Comparison of ENCODE assay signal across 1 cellular context in the genomic region with DNA sequence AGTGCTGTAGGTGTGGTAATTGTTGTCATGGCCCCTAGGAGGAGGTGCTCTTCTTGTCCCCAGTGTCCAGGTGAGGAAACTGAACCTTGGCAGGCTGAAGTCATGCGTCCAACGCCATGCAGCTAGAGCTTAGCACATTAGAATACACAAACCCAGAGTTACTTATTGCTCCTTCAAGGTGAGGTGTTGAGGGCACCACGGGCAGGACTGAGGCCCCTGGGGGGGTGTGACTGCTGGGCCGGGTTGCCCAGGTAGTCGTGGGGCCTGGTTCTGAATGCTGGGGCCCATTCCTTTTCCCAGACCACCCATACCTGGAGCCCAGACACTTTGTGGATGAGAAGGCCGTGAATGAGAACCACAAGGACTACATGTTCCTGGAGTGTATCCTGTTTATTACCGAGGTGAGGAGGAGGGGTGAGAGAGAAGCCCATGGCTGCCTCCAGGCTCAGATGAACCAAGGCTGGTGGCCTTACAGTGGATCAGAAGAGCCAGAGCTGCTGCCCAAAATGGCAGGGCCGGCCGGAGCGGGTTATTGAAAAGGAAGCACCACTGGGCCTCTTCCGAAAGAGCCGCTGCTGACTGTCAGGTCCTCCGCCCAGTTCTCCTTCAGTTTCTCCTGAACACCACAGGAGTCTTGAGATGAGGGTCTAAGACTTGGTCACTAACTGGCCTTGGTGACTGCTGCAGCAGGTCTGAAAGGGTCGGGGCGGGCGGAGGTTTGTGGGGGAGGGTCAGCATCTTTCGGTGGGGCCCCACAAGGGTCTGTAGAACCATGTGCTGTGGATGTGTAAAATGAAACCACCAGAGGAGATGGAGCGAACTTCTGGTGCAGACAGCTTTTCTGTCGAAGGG.
TF ChIP-seq lines count a peak whose summit lies in the region.

No MANE protein-coding gene starts in this region.

TF ChIP-seq in HCT116, 20 proteins besides CTCF, POLR2A, EP300 and RAD21:
- TF ChIP-seq SIN3A (IDR thresholded peaks at IDR 0.05; ENCODE audit: low read depth) = no peak
- no peak for TF ChIP-seq YY1 (IDR thresholded peaks at IDR 0.05; ENCODE audit: extremely low read depth, insufficient replicate concordance, low read depth, low read length)
- TF ChIP-seq TCF7L2 (IDR thresholded peaks at IDR 0.05; ENCODE audit: borderline replicate concordance, extremely low read depth, insufficient read depth, insufficient read length) = no peak
- no peak for TF ChIP-seq SRF (IDR thresholded peaks at IDR 0.05; ENCODE audit: low read depth)
- TF ChIP-seq SP1 (IDR thresholded peaks at IDR 0.05; ENCODE audit: low read depth) = no peak
- TF ChIP-seq, protein P1, sequence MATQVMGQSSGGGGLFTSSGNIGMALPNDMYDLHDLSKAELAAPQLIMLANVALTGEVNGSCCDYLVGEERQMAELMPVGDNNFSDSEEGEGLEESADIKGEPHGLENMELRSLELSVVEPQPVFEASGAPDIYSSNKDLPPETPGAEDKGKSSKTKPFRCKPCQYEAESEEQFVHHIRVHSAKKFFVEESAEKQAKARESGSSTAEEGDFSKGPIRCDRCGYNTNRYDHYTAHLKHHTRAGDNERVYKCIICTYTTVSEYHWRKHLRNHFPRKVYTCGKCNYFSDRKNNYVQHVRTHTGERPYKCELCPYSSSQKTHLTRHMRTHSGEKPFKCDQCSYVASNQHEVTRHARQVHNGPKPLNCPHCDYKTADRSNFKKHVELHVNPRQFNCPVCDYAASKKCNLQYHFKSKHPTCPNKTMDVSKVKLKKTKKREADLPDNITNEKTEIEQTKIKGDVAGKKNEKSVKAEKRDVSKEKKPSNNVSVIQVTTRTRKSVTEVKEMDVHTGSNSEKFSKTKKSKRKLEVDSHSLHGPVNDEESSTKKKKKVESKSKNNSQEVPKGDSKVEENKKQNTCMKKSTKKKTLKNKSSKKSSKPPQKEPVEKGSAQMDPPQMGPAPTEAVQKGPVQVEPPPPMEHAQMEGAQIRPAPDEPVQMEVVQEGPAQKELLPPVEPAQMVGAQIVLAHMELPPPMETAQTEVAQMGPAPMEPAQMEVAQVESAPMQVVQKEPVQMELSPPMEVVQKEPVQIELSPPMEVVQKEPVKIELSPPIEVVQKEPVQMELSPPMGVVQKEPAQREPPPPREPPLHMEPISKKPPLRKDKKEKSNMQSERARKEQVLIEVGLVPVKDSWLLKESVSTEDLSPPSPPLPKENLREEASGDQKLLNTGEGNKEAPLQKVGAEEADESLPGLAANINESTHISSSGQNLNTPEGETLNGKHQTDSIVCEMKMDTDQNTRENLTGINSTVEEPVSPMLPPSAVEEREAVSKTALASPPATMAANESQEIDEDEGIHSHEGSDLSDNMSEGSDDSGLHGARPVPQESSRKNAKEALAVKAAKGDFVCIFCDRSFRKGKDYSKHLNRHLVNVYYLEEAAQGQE (IDR thresholded peaks at IDR 0.05; ENCODE audit: low read depth) = no peak
- TF ChIP-seq, protein P2, sequence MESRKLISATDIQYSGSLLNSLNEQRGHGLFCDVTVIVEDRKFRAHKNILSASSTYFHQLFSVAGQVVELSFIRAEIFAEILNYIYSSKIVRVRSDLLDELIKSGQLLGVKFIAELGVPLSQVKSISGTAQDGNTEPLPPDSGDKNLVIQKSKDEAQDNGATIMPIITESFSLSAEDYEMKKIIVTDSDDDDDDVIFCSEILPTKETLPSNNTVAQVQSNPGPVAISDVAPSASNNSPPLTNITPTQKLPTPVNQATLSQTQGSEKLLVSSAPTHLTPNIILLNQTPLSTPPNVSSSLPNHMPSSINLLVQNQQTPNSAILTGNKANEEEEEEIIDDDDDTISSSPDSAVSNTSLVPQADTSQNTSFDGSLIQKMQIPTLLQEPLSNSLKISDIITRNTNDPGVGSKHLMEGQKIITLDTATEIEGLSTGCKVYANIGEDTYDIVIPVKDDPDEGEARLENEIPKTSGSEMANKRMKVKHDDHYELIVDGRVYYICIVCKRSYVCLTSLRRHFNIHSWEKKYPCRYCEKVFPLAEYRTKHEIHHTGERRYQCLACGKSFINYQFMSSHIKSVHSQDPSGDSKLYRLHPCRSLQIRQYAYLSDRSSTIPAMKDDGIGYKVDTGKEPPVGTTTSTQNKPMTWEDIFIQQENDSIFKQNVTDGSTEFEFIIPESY (IDR thresholded peaks at IDR 0.05; ENCODE audit: extremely low read depth, insufficient replicate concordance, low read length) = no peak
- TF ChIP-seq ZFX (IDR thresholded peaks at IDR 0.05) = no peak
